8 cellular contexts compared by ENCODE assay signal in genomic region chr9:98191615-98192502, GRCh38. TPM values are rescaled to one million over a fixed set of nuclear protein-coding genes. Genes with fewer than 3 reads are reported as not detected.
A peak's percentile ranks its signal among the peaks of the same experiment; 100 is the strongest.
DNase-seq lines count a peak whose midpoint lies in the region; ATAC-seq and TF ChIP-seq lines count a peak whose summit lies in the region.

No MANE protein-coding gene starts in this region.

- CTCF ChIA-PET in activated naive CD4-positive, alpha-beta T cell treated with anti-CD3 and anti-CD28 coated beads, Interleukin-2, amount 10 ng/mL, durations not matched to agents 7 days and 5 days (lab: Charles Lee) = interaction anchor here (1.5 to 3.8 kb wide), 4 partner anchors 13 to 94 kb away, joined by 3 to 14 read pairs (median 6); partner anchors contain the start of genes TBC1D2 and TRIM14

- peak overlapping the region; percentile 58; the same call in 1 of the 2 replicates for H3K27ac ChIP-seq in 22Rv1

- no peaks in the 10 kb centered on the region for H3K9me3 Mint-ChIP-seq in activated naive CD4-positive, alpha-beta T cell treated with anti-CD3 and anti-CD28 coated beads, Interleukin-2, amount 10 ng/mL, durations not matched to agents 7 days and 5 days

- ATAC-seq in GM19023 (IDR thresholded peaks at IDR 0.05; ENCODE audit: unreplicated experiment) (peak; percentile 26), left cardiac atrium (peak in 1 of 2 donors; percentile 13), sciatic nerve (peak; percentile 31)

- intact Hi-C loops in left cardiac atrium (cut with DNase I) (no loop called here), sciatic nerve (cut with DNase I) (loop anchor here (10.0 kb wide), 1 partner anchor 63 kb away; the partner anchor contains the start of gene TBC1D2)

- DNase-seq in NCI-H510A treated with DMSO at 0.1 percent for 48 hours (lab: John Stamatoyannopoulos, UW) = peak; percentile 45
- DNase-seq in activated naive CD4-positive, alpha-beta T cell treated with anti-CD3 and anti-CD28 coated beads, Interleukin-2, amount 10 ng/mL, durations not matched to agents 7 days and 5 days = peak; percentile 66
- peak; percentile 32 for DNase-seq in left cardiac atrium
- DNase-seq in sciatic nerve (ENCODE audit: low spot score) = peak; percentile 65
- DNase-seq in NCI-H2107 treated with DMSO at 0.1 percent for 48 hours (lab: John Stamatoyannopoulos, UW; ENCODE audit: unreplicated experiment) = no peak
- no peak for DNase-seq in NCI-H2196 treated with DMSO at 0.1 percent for 48 hours (lab: John Stamatoyannopoulos, UW; ENCODE audit: unreplicated experiment)

- peak overlapping the region; percentile 19 for H3K27ac Mint-ChIP-seq in activated naive CD4-positive, alpha-beta T cell treated with anti-CD3 and anti-CD28 coated beads, Interleukin-2, amount 10 ng/mL, durations not matched to agents 7 days and 5 days

- H3K4me3 Mint-ChIP-seq in activated naive CD4-positive, alpha-beta T cell treated with anti-CD3 and anti-CD28 coated beads, Interleukin-2, amount 10 ng/mL, durations not matched to agents 7 days and 5 days = peak overlapping the region; percentile 76

- peaks cover 33% of the 10 kb centered on the region for H3K4me1 Mint-ChIP-seq in activated naive CD4-positive, alpha-beta T cell treated with anti-CD3 and anti-CD28 coated beads, Interleukin-2, amount 10 ng/mL, durations not matched to agents 7 days and 5 days

- TF ChIP-seq CTCF in 22Rv1 (IDR thresholded peaks at IDR 0.05) = no peak

- no peaks in the 10 kb centered on the region for H3K36me3 Mint-ChIP-seq in activated naive CD4-positive, alpha-beta T cell treated with anti-CD3 and anti-CD28 coated beads, Interleukin-2, amount 10 ng/mL, durations not matched to agents 7 days and 5 days

- H3K27me3 Mint-ChIP-seq in activated naive CD4-positive, alpha-beta T cell treated with anti-CD3 and anti-CD28 coated beads, Interleukin-2, amount 10 ng/mL, durations not matched to agents 7 days and 5 days = peaks cover 15% of the 10 kb centered on the region

RNA-seq across cellular contexts. Expression of gene CORO2A, which starts 0.6 kb away (rescaled TPM):
- total RNA-seq in left cardiac atrium = 1 to 10 TPM in 1 of 2 donors, under 1 TPM in 1; 0.60 to 1.4 TPM
- total RNA-seq in sciatic nerve = 3.7 TPM

Comparison
In these comparisons a context has a peak if more than half of its experiments do, and no peak if none do; other contexts are left out.
1. DNase-seq: peak in NCI-H510A treated with DMSO at 0.1 percent for 48 hours (single experiment), activated naive CD4-positive, alpha-beta T cell treated with anti-CD3 and anti-CD28 coated beads, Interleukin-2, amount 10 ng/mL, durations not matched to agents 7 days and 5 days (single experiment), left cardiac atrium (single experiment) and sciatic nerve (single experiment); none in NCI-H2107 treated with DMSO at 0.1 percent for 48 hours (single experiment) and NCI-H2196 treated with DMSO at 0.1 percent for 48 hours (single experiment).